Comparison of ENCODE assay signal across 23 cellular contexts in genomic region chr3:162082516-162082915, GRCh38.
"Had no signal": no experiment of that assay in that cellular context is flagged by ENCODE, and none has a peak within 500 bp of the region (broad histone marks: within the 10 kb centered on the region; RNA-seq: fewer than 3 reads in every experiment).

No MANE protein-coding gene starts in this region.

- ATAC-seq: activated T-helper 17 cell treated with anti-CD3 and anti-CD28 coated beads, Interleukin-2, amount 50 U/mL, for 72 hours; left lobe of liver; lower lobe of right lung; naive thymus-derived CD4-positive, alpha-beta T cell; sciatic nerve; stimulated activated naive B cell treated with anti-CD40 and anti-IgM and Interleukin-4, amounts not matched to agents 10 μg/mL and 1 μg/mL and 100 μg/mL, for 72 hours had no signal

- H3K27me3 Mint-ChIP-seq: activated naive CD8-positive, alpha-beta T cell; activated T-cell treated with anti-CD3 and anti-CD28 coated beads, Interleukin-2, amount 50 U/mL, for 24 hours; activated T-helper 17 cell treated with anti-CD3 and anti-CD28 coated beads, Interleukin-2, amount 50 U/mL, for 72 hours; central memory CD8-positive, alpha-beta T cell; naive thymus-derived CD4-positive, alpha-beta T cell; stimulated activated naive B cell treated with anti-CD40 and anti-IgM and Interleukin-4, amounts not matched to agents 10 μg/mL and 1 μg/mL and 100 μg/mL, for 72 hours had no signal

- H3K27ac Mint-ChIP-seq: activated naive CD8-positive, alpha-beta T cell; activated T-cell treated with anti-CD3 and anti-CD28 coated beads, Interleukin-2, amount 50 U/mL, for 24 hours; activated T-helper 17 cell treated with anti-CD3 and anti-CD28 coated beads, Interleukin-2, amount 50 U/mL, for 72 hours; naive thymus-derived CD4-positive, alpha-beta T cell; stimulated activated naive B cell treated with anti-CD40 and anti-IgM and Interleukin-4, amounts not matched to agents 10 μg/mL and 1 μg/mL and 100 μg/mL, for 72 hours had no signal

- H3K4me1 ChIP-seq: breast epithelium, colonic mucosa, esophagus muscularis mucosa, lower lobe of right lung, transverse colon had no signal

- H3K4me1 Mint-ChIP-seq: activated T-helper 17 cell treated with anti-CD3 and anti-CD28 coated beads, Interleukin-2, amount 50 U/mL, for 72 hours; central memory CD8-positive, alpha-beta T cell; naive thymus-derived CD4-positive, alpha-beta T cell; neural crest cell; stimulated activated naive B cell treated with anti-CD40 and anti-IgM and Interleukin-4, amounts not matched to agents 10 μg/mL and 1 μg/mL and 100 μg/mL, for 72 hours had no signal

- H3K27ac ChIP-seq: breast epithelium, colonic mucosa, esophagus muscularis mucosa, lower lobe of right lung, transverse colon, WERI-Rb-1 had no signal

- H3K36me3 ChIP-seq: breast epithelium, colonic mucosa, esophagus muscularis mucosa, lower lobe of right lung, transverse colon, WERI-Rb-1 had no signal

- H3K9me3 Mint-ChIP-seq: neural crest cell had no signal

- DNase-seq: activated CD4-positive, alpha-beta T cell treated with anti-CD3 and anti-CD28 coated beads for 1 hour; activated CD8-positive, alpha-beta memory T cell treated with anti-CD3 and anti-CD28 coated beads for 24 hours; activated CD8-positive, alpha-beta memory T cell treated with anti-CD3 and anti-CD28 coated beads, Interleukin-2, amount 50 U/mL, for 4 hours; activated T-cell treated with anti-CD3 and anti-CD28 coated beads, Interleukin-2, amount 50 U/mL, for 24 hours; colonic mucosa; lower lobe of right lung; naive thymus-derived CD4-positive, alpha-beta T cell; occipital lobe; stimulated activated CD4-positive, alpha-beta T cell treated with anti-CD3 and anti-CD28 coated beads, Interleukin-15, amount 100 ng/mL, for 24 hours; stimulated activated CD4-positive, alpha-beta T cell treated with anti-CD3 and anti-CD28 coated beads, Interleukin-2, amount 100 ng/mL, for 48 hours; stimulated activated CD8-positive, alpha-beta memory T cell treated with anti-CD3 and anti-CD28 coated beads, Interleukin-4, amount 100 ng/mL, for 48 hours; stimulated activated naive B cell treated with anti-CD40 and anti-IgM and Interleukin-4, amounts not matched to agents 10 μg/mL and 1 μg/mL and 100 μg/mL, for 72 hours; transverse colon; WERI-Rb-1 had no signal

- H3K4me3 ChIP-seq: breast epithelium, colonic mucosa, esophagus muscularis mucosa, lower lobe of right lung, smooth muscle cell, transverse colon had no signal

- H3K36me3 Mint-ChIP-seq: activated naive CD8-positive, alpha-beta T cell; naive thymus-derived CD4-positive, alpha-beta T cell; stimulated activated naive B cell treated with anti-CD40 and anti-IgM and Interleukin-4, amounts not matched to agents 10 μg/mL and 1 μg/mL and 100 μg/mL, for 72 hours had no signal

- H3K4me2 ChIP-seq: smooth muscle cell had no signal

- H3K4me3 Mint-ChIP-seq: activated naive CD8-positive, alpha-beta T cell; activated T-cell treated with anti-CD3 and anti-CD28 coated beads, Interleukin-2, amount 50 U/mL, for 24 hours; activated T-helper 17 cell treated with anti-CD3 and anti-CD28 coated beads, Interleukin-2, amount 50 U/mL, for 72 hours; central memory CD8-positive, alpha-beta T cell; naive thymus-derived CD4-positive, alpha-beta T cell; neural crest cell; stimulated activated naive B cell treated with anti-CD40 and anti-IgM and Interleukin-4, amounts not matched to agents 10 μg/mL and 1 μg/mL and 100 μg/mL, for 72 hours had no signal

- H3K27me3 ChIP-seq: breast epithelium, colonic mucosa, esophagus muscularis mucosa, transverse colon had no signal
